Comparison of ENCODE assay signal across 8 cellular contexts in the genomic region with DNA sequence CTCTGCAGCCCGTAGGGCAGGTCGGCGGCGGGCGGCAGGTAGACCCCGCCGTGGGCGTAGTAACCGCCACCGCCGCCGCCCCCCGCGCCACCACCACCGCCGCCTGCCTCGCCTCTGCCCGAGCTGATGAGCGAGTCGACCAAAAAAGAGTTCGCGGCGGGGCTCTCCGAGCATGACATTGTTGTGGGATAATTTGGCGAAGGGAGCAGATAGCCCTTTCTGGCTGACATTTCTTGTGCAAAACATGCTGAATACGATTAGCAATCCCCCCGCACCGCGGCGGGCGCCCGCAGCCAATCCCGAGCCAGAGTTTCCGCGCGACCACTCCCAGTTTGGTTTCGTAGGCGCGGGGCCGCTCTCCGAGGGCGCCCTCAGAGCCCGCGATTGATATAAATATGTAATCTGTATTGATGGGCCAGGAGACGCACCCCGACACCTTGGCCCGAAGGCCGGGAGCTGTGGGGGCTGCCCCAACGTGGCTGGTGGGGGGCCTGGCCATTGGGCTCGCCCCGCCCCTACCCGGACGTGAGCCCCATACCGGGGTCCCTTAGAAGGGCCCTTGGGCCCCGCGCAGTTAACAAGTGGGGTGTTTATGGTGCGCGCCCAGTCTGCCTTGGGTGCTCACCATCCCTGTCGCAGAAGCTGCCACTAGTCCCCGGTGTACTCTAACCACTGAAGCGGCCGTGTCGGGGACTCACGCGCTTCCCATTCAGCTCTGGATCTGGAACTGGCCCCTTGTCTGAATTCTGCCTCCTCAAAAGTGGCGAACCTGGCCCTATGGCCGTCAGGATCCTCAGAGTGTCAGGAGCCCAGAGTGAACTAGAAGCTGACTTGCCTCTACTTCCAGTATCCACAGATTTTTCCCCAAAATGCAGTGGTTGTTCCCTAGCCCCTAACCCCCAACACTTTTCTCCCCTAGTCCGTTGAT. TPM values are rescaled to one million over a fixed set of nuclear protein-coding genes. Genes with fewer than 3 reads are reported as not detected.
A peak's percentile ranks its signal among the peaks of the same experiment; 100 is the strongest.
DNase-seq lines count a peak whose midpoint lies in the region; ATAC-seq and TF ChIP-seq lines count a peak whose summit lies in the region.

A gene (minus strand): TSS at position 244 of the 928 bp plus-strand sequence. CDS start 14 bp downstream, at position 230.

- peak within 1 kb of the TSS; percentile 87 for H3K4me3 ChIP-seq in AG10803 (ENCODE audit: low read length)
- peak within 1 kb of the TSS; percentile 83 for H3K4me3 ChIP-seq in HFF-Myc (replicated peaks; ENCODE audit: low read depth, low read length)
- peak within 1 kb of the TSS; percentile 1 to 27 (median 23) for H3K4me3 ChIP-seq in right lobe of liver
- H3K4me3 ChIP-seq in thyroid gland (replicated peaks in 1 of 3): peak within 1 kb of the TSS in 2 of 3 donors; percentile 7 to 30

- DNase-seq in AG10803 (ENCODE audit: low read depth) (peak; percentile 71), HFF-Myc (ENCODE audit: extremely low read depth, low read depth) (no peak), right lobe of liver (peak in 2 of 3 donors; percentile 31 to 42), thyroid gland (no peak), T1000 (lab: John Stamatoyannopoulos, UW) (no peak), SHP77 treated with DMSO at 0.1 percent for 48 hours (lab: John Stamatoyannopoulos, UW) (no peak)
- no peak for DNase-seq in activated T-cell treated with anti-CD3 and anti-CD28 coated beads, Interleukin-2, amount 50 U/mL, for 72 hours

- peaks cover 56 to 96% of the 10 kb centered on the region in 2 donors for H3K27me3 ChIP-seq in right lobe of liver
- H3K27me3 ChIP-seq in thyroid gland: peaks cover 89% of the 10 kb centered on the region

- WGBS in right lobe of liver (ENCODE audit: insufficient coverage, low coverage, low lambda C conversion rate, missing lambda C conversion rate): 8% methylated on average over 14 of the region's 68 CpGs
- 8 to 10% methylated on average over 28 to 29 of the region's 68 CpGs for WGBS in thyroid gland, 2 donors

- H3K36me3 Mint-ChIP-seq in activated T-cell treated with anti-CD3 and anti-CD28 coated beads, Interleukin-2, amount 50 U/mL, for 72 hours (ENCODE audit: insufficient read depth in 2 of 2): peaks cover 0 to 2% of the 10 kb centered on the region in 2 donors

- no peaks in the 10 kb centered on the region for H3K9me3 ChIP-seq in right lobe of liver
- H3K9me3 ChIP-seq in thyroid gland: no peaks in the 10 kb centered on the region

- peak within 1 kb of the TSS; percentile 66 to 74 for H3K4me3 Mint-ChIP-seq in activated T-cell treated with anti-CD3 and anti-CD28 coated beads, Interleukin-2, amount 50 U/mL, for 72 hours

- H3K9me3 Mint-ChIP-seq in activated T-cell treated with anti-CD3 and anti-CD28 coated beads, Interleukin-2, amount 50 U/mL, for 72 hours: no peaks in the 10 kb centered on the region

- H3K4me1 Mint-ChIP-seq in activated T-cell treated with anti-CD3 and anti-CD28 coated beads, Interleukin-2, amount 50 U/mL, for 72 hours (ENCODE audit: low read depth): peaks cover 18% of the 10 kb centered on the region

- H3K36me3 ChIP-seq in right lobe of liver (no peaks in the 10 kb centered on the region), thyroid gland (no peaks in the 10 kb centered on the region)

- H3K27ac ChIP-seq in right lobe of liver: no peak within 1 kb of the TSS
- no peak within 1 kb of the TSS for H3K27ac ChIP-seq in thyroid gland

- intact Hi-C loops in right lobe of liver (cut with DNase I): no loop called here
- intact Hi-C loops in thyroid gland (cut with DNase I): loop anchor here (10.0 kb wide), 1 partner anchor 1090 kb away; no protein-coding TSS in a partner anchor

- TF ChIP-seq CTCF in AG10803 (conservative IDR thresholded peaks at IDR 0.05; ENCODE audit: low read length): no peak
- TF ChIP-seq CTCF in HFF-Myc (IDR thresholded peaks at IDR 0.05; ENCODE audit: low read depth, low read length, missing control alignments): no peak
- no peak for TF ChIP-seq CTCF in right lobe of liver (IDR thresholded peaks at IDR 0.05)
- TF ChIP-seq CTCF in thyroid gland (IDR thresholded peaks at IDR 0.05): no peak

- no peak for TF ChIP-seq POLR2A in right lobe of liver (IDR thresholded peaks at IDR 0.05)
- no peak for TF ChIP-seq POLR2A in thyroid gland (IDR thresholded peaks at IDR 0.05)

- no peak within 1 kb of the TSS for H3K27ac Mint-ChIP-seq in activated T-cell treated with anti-CD3 and anti-CD28 coated beads, Interleukin-2, amount 50 U/mL, for 72 hours

- ATAC-seq in activated T-cell treated with anti-CD3 and anti-CD28 coated beads, Interleukin-2, amount 50 U/mL, for 72 hours (replicated peaks in 1 of 2): no peak
- ATAC-seq in right lobe of liver (no peak), GM21515 (IDR thresholded peaks at IDR 0.05; ENCODE audit: unreplicated experiment) (no peak)

- peaks cover 68% of the 10 kb centered on the region for H3K27me3 Mint-ChIP-seq in activated T-cell treated with anti-CD3 and anti-CD28 coated beads, Interleukin-2, amount 50 U/mL, for 72 hours (ENCODE audit: low read depth)

- H3K4me1 ChIP-seq in right lobe of liver (peaks cover 0 to 7% (median 0%) of the 10 kb centered on the region in 4 donors), thyroid gland (peaks cover 15 to 30% of the 10 kb centered on the region in 2 donors)

RNA-seq across cellular contexts. Expression of the gene that starts here (rescaled TPM):
- under 1 TPM; 0.19 to 0.26 TPM for total RNA-seq in activated T-cell treated with anti-CD3 and anti-CD28 coated beads, Interleukin-2, amount 50 U/mL, for 72 hours
- total RNA-seq in right lobe of liver: not detected
- 1 to 10 TPM in 1 of 4 donors, not detected in 3; 4.0 TPM for total RNA-seq in thyroid gland

Comparison
In these comparisons a context has a peak if more than half of its experiments do, and no peak if none do; other contexts are left out.
1. Peak in DNase-seq and H3K4me3 ChIP-seq in right lobe of liver; RNA of the gene not detected or under 1 TPM.
2. H3K4me3 ChIP-seq: peak in every context shown above with its lines; median percentile 87 in AG10803; 83 in HFF-Myc; 23 in right lobe of liver; 18 in thyroid gland.